Comparison of ENCODE assay signal across 17 cellular contexts in genomic region chr19:18666304-18666703, GRCh38. TPM values are rescaled to one million over a fixed set of nuclear protein-coding genes. Genes with fewer than 3 reads are reported as not detected.
DNase-seq lines count a peak whose midpoint lies in the region; ATAC-seq and TF ChIP-seq lines count a peak whose summit lies in the region.
"Had no signal": no experiment of that assay in that cellular context is flagged by ENCODE, and none has a peak within 500 bp of the region (broad histone marks: within the 10 kb centered on the region; RNA-seq: fewer than 3 reads in every experiment).

No MANE protein-coding gene starts in this region.

- H3K9me3 ChIP-seq in thoracic aorta = no peaks in the 10 kb centered on the region
- H3K9me3 ChIP-seq: SJCRH30 had no signal

- H3K27ac ChIP-seq in cingulate gyrus (ENCODE audit: low read depth, low read length) (peak overlapping the region; percentile 47), thoracic aorta (peak overlapping the region; percentile 76 to 86)
- H3K27ac ChIP-seq: KMS-11, SJCRH30 had no signal

- H3K4me1 ChIP-seq in thoracic aorta (ENCODE audit: control insufficient read depth in 1 of 2, low read depth in 2 of 2) = peaks cover 7 to 45% of the 10 kb centered on the region in 2 donors
- H3K4me1 ChIP-seq: SJCRH30 had no signal

- H3K4me3 ChIP-seq in thoracic aorta = no peak overlapping the region
- H3K4me3 ChIP-seq: SJCRH30 had no signal

- H3K27me3 ChIP-seq in thoracic aorta (replicated peaks; ENCODE audit: insufficient read depth) = no peaks in the 10 kb centered on the region

- H3K36me3 ChIP-seq in thoracic aorta = peaks cover 29% of the 10 kb centered on the region
- H3K36me3 ChIP-seq: SJCRH30 had no signal

- TF ChIP-seq CTCF in GM20000 (IDR thresholded peaks at IDR 0.05; ENCODE audit: extremely low read depth, missing control alignments) (no peak), thoracic aorta (IDR thresholded peaks at IDR 0.05) (no peak), endothelial cell (IDR thresholded peaks at IDR 0.05; ENCODE audit: unreplicated experiment) (no peak)

- H3K27me3 Mint-ChIP-seq in naive B cell (no peaks in the 10 kb centered on the region), endothelial cell (ENCODE audit: unreplicated experiment) (peaks cover 4% of the 10 kb centered on the region)

- H3K4me3 Mint-ChIP-seq in naive B cell = peak overlapping the region in 1 of 8 donors; percentile 12
- H3K4me3 Mint-ChIP-seq in endothelial cell (ENCODE audit: unreplicated experiment) = no peak overlapping the region
- H3K4me3 Mint-ChIP-seq: CD8-positive, alpha-beta T cell had no signal

- peak; percentile 84 to 87 for ATAC-seq in naive B cell (ENCODE audit: low read depth in 2 of 2)
- no peak for ATAC-seq in thoracic aorta (ENCODE audit: insufficient number of reproducible peaks, low FRiP score, low read depth)
- no peak for ATAC-seq in HG02623 (IDR thresholded peaks at IDR 0.05; ENCODE audit: unreplicated experiment)
- no peak for ATAC-seq in GM18867 (IDR thresholded peaks at IDR 0.05; ENCODE audit: unreplicated experiment)
- ATAC-seq: CD8-positive, alpha-beta T cell had no signal

- H3K36me3 Mint-ChIP-seq in naive B cell (peaks cover 0 to 8% of the 10 kb centered on the region in 2 donors), endothelial cell (ENCODE audit: low read depth, unreplicated experiment) (peaks cover 7% of the 10 kb centered on the region)

- H3K4me1 Mint-ChIP-seq in naive B cell (peaks cover 9 to 14% (median 12%) of the 10 kb centered on the region in 3 donors), endothelial cell (ENCODE audit: unreplicated experiment) (no peaks in the 10 kb centered on the region)

- peak overlapping the region in 1 of 6 donors; percentile 37 for H3K27ac Mint-ChIP-seq in naive B cell
- H3K27ac Mint-ChIP-seq in endothelial cell (ENCODE audit: unreplicated experiment) = no peak overlapping the region
- H3K27ac Mint-ChIP-seq: CD8-positive, alpha-beta T cell had no signal

- DNase-seq in GM20000 (ENCODE audit: low spot score) = peak; percentile 65
- peak; percentile 33 for DNase-seq in naive B cell
- no peak for DNase-seq in thoracic aorta (ENCODE audit: low spot score)
- DNase-seq in retina = no peak
- no peak for DNase-seq in endothelial cell (ENCODE audit: low spot score)
- DNase-seq: ACHN; CD8-positive, alpha-beta T cell; MM.1S; NCI-H1105; NCI-H187; NCI-H2171; SJCRH30 had no signal

- H3K9me3 Mint-ChIP-seq in naive B cell = no peaks in the 10 kb centered on the region
- H3K9me3 Mint-ChIP-seq in endothelial cell (ENCODE audit: unreplicated experiment) = no peaks in the 10 kb centered on the region
- H3K9me3 Mint-ChIP-seq: CD8-positive, alpha-beta T cell had no signal

RNA-seq across cellular contexts. Expression of gene CRTC1, which starts 17.2 kb away (rescaled TPM):
- polyA plus RNA-seq in naive B cell (ENCODE audit: low read depth in 6 of 6) = 1 to 10 TPM in 5 of 6 donors, not detected in 1; 1.4 to 2.4 (median 1.4) TPM
- total RNA-seq in thoracic aorta (10 to 100 TPM in 1 of 2 donors, 1 to 10 TPM in 1; 8.7 to 11.2 TPM), endothelial cell (ENCODE audit: unreplicated experiment) (17.5 TPM)

RNA-seq across cellular contexts. Expression of gene KLHL26, which starts 29.5 kb away (rescaled TPM):
- polyA plus RNA-seq in naive B cell (ENCODE audit: low read depth in 6 of 6) = 1 to 10 TPM in 5 of 6 donors, not detected in 1; 2.0 to 3.7 (median 3.6) TPM
- total RNA-seq in thoracic aorta (10 to 100 TPM; 11.2 to 24.5 TPM), endothelial cell (ENCODE audit: unreplicated experiment) (5.1 TPM)

RNA-seq across cellular contexts. Expression of gene TMEM59L, which starts 53.6 kb away (rescaled TPM):
- polyA plus RNA-seq in naive B cell (ENCODE audit: low read depth in 6 of 6) = not detected
- total RNA-seq in thoracic aorta (1 to 10 TPM; 3.2 to 6.5 TPM), endothelial cell (ENCODE audit: unreplicated experiment) (0.15 TPM)
- total RNA-seq: CD8-positive, alpha-beta T cell; RPMI7951; SJCRH30 had no signal

RNA-seq across cellular contexts. Expression of gene CRLF1, which starts 59.7 kb away (rescaled TPM):
- 1 to 10 TPM in 2 of 6 donors, under 1 TPM in 2, not detected in 2; 0.44 to 7.0 (median 0.97) TPM for polyA plus RNA-seq in naive B cell (ENCODE audit: low read depth in 6 of 6)
- 1,000 to 10,000 TPM in 1 of 2 donors, 10 to 100 TPM in 1; 85.9 to 1,063 TPM for total RNA-seq in thoracic aorta
- total RNA-seq in endothelial cell (ENCODE audit: unreplicated experiment) = 0.74 TPM
- total RNA-seq: CD8-positive, alpha-beta T cell had no signal

Comparison
In these comparisons a context has a peak if more than half of its experiments do, and no peak if none do; other contexts are left out.
1. DNase-seq: peak in GM20000 (single experiment) and naive B cell (single experiment); none in thoracic aorta (single experiment), retina (single experiment) and endothelial cell (single experiment).
2. ATAC-seq: peak in naive B cell (2 of 2); none in thoracic aorta (single experiment), HG02623 (single experiment) and GM18867 (single experiment).